ENCODE assay signal across 1 cellular context in the genomic region with DNA sequence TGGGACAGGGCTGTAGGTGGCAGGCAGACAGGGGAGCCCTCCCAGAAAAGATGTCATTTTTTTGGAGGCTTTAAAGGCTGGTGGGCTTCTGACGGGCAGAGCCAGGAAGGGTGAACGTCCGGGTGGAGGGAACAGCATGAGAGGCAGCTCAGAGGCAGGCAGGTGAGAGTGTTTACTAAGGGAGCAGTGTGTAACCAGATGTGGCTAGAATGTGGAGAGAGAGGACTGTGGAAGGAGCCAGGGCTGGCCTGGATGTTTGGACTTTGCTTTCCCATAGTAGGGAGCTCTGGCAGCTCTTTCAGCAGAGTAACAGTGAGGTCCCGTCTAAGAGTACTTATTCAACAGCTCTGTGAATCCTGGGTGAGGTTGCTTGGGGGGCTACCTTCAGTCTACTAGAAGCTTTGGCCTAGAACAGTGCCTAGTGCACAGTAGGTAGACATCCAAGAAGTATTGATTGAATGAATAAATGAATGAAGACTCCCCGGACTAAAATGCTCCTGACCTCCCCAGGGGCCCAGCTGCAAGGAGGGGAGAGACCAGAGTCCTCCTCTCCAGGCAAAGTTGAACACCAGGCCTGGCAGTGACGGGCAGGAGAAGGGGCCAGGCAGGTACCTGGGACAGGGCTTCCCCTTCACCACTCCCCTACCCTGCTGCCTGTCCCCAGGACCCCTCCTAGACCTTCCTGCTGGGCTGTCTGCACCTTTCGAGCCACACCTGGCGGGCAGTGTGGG.
A peak's percentile ranks its signal among the peaks of the same experiment; 100 is the strongest.
TF ChIP-seq lines count a peak whose summit lies in the region.

No MANE protein-coding gene starts in this region.

TF ChIP-seq in HepG2, 621 proteins besides CTCF, POLR2A, EP300 and RAD21 (continued from another document and continues in another):
- TF ChIP-seq, protein P1, sequence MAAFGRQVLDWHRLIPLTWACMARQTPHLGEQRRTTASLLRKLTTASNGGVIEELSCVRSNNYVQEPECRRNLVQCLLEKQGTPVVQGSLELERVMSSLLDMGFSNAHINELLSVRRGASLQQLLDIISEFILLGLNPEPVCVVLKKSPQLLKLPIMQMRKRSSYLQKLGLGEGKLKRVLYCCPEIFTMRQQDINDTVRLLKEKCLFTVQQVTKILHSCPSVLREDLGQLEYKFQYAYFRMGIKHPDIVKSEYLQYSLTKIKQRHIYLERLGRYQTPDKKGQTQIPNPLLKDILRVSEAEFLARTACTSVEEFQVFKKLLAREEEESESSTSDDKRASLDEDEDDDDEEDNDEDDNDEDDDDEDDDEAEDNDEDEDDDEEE (CRISPR knock-in tag; IDR thresholded peaks at IDR 0.05): no peak
- no peak for TF ChIP-seq SIX1 (CRISPR knock-in tag; IDR thresholded peaks at IDR 0.05; ENCODE audit: borderline replicate concordance)
- no peak for TF ChIP-seq FOXA1 (IDR thresholded peaks at IDR 0.05)
- peak; percentile 91 for TF ChIP-seq FOXA1 (CRISPR knock-in tag; IDR thresholded peaks at IDR 0.05)
- TF ChIP-seq, protein P2, sequence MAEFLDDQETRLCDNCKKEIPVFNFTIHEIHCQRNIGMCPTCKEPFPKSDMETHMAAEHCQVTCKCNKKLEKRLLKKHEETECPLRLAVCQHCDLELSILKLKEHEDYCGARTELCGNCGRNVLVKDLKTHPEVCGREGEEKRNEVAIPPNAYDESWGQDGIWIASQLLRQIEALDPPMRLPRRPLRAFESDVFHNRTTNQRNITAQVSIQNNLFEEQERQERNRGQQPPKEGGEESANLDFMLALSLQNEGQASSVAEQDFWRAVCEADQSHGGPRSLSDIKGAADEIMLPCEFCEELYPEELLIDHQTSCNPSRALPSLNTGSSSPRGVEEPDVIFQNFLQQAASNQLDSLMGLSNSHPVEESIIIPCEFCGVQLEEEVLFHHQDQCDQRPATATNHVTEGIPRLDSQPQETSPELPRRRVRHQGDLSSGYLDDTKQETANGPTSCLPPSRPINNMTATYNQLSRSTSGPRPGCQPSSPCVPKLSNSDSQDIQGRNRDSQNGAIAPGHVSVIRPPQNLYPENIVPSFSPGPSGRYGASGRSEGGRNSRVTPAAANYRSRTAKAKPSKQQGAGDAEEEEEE (CRISPR knock-in tag; IDR thresholded peaks at IDR 0.05; ENCODE audit: borderline replicate concordance): no peak
- TF ChIP-seq, protein P3, sequence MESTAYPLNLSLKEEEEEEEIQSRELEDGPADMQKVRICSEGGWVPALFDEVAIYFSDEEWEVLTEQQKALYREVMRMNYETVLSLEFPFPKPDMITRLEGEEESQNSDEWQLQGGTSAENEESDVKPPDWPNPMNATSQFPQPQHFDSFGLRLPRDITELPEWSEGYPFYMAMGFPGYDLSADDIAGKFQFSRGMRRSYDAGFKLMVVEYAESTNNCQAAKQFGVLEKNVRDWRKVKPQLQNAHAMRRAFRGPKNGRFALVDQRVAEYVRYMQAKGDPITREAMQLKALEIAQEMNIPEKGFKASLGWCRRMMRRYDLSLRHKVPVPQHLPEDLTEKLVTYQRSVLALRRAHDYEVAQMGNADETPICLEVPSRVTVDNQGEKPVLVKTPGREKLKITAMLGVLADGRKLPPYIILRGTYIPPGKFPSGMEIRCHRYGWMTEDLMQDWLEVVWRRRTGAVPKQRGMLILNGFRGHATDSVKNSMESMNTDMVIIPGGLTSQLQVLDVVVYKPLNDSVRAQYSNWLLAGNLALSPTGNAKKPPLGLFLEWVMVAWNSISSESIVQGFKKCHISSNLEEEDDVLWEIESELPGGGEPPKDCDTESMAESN (CRISPR knock-in tag; conservative IDR thresholded peaks at IDR 0.05): no peak
- TF ChIP-seq TCF7 (IDR thresholded peaks at IDR 0.05; ENCODE audit: low read depth): no peak
- no peak for TF ChIP-seq ZNF879 (CRISPR knock-in tag; IDR thresholded peaks at IDR 0.05)
- TF ChIP-seq HMG20B (CRISPR knock-in tag; conservative IDR thresholded peaks at IDR 0.05): no peak
- TF ChIP-seq ZMYM2 (CRISPR knock-in tag; IDR thresholded peaks at IDR 0.05): peak; percentile 92
- TF ChIP-seq, protein P4, sequence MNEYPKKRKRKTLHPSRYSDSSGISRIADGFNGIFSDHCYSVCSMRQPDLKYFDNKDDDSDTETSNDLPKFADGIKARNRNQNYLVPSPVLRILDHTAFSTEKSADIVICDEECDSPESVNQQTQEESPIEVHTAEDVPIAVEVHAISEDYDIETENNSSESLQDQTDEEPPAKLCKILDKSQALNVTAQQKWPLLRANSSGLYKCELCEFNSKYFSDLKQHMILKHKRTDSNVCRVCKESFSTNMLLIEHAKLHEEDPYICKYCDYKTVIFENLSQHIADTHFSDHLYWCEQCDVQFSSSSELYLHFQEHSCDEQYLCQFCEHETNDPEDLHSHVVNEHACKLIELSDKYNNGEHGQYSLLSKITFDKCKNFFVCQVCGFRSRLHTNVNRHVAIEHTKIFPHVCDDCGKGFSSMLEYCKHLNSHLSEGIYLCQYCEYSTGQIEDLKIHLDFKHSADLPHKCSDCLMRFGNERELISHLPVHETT (CRISPR knock-in tag; conservative IDR thresholded peaks at IDR 0.05): no peak
- TF ChIP-seq ZNF556 (CRISPR knock-in tag; IDR thresholded peaks at IDR 0.05; ENCODE audit: borderline replicate concordance): 0 out of 2 replicates have a peak, but pooled peaks have one; percentile 54
- 0 out of 2 replicates have a peak, but pooled peaks have one; percentile 45 for TF ChIP-seq ZFY (CRISPR knock-in tag; IDR thresholded peaks at IDR 0.05)
- TF ChIP-seq KDM5B (CRISPR knock-in tag; IDR thresholded peaks at IDR 0.05; ENCODE audit: borderline replicate concordance): no peak
- no peak for TF ChIP-seq ZBTB1 (CRISPR knock-in tag; IDR thresholded peaks at IDR 0.05; ENCODE audit: borderline replicate concordance)
- no peak for TF ChIP-seq GPN1 (CRISPR knock-in tag; IDR thresholded peaks at IDR 0.05; ENCODE audit: borderline replicate concordance)
- TF ChIP-seq KDM2A (CRISPR knock-in tag; IDR thresholded peaks at IDR 0.05; ENCODE audit: borderline replicate concordance, low read depth): no peak; the same call in 1 of the 2 replicates
- 0 out of 2 replicates have a peak, but pooled peaks have one; percentile 36 for TF ChIP-seq HOXA5 (CRISPR knock-in tag; IDR thresholded peaks at IDR 0.05)
- TF ChIP-seq, protein P5, sequence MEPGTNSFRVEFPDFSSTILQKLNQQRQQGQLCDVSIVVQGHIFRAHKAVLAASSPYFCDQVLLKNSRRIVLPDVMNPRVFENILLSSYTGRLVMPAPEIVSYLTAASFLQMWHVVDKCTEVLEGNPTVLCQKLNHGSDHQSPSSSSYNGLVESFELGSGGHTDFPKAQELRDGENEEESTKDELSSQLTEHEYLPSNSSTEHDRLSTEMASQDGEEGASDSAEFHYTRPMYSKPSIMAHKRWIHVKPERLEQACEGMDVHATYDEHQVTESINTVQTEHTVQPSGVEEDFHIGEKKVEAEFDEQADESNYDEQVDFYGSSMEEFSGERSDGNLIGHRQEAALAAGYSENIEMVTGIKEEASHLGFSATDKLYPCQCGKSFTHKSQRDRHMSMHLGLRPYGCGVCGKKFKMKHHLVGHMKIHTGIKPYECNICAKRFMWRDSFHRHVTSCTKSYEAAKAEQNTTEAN (CRISPR knock-in tag; conservative IDR thresholded peaks at IDR 0.05): 0 out of 2 replicates have a peak, but pooled peaks have one; percentile 40
- peak; percentile 60 for TF ChIP-seq ZMYM4 (CRISPR knock-in tag; IDR thresholded peaks at IDR 0.05)
- no peak for TF ChIP-seq MBNL3 (CRISPR knock-in tag; conservative IDR thresholded peaks at IDR 0.05)
- TF ChIP-seq TAF15 (IDR thresholded peaks at IDR 0.05; ENCODE audit: low read depth, low read length, poor library complexity, severe bottlenecking): no peak
- no peak for TF ChIP-seq ZNF563 (CRISPR knock-in tag; IDR thresholded peaks at IDR 0.05)
- TF ChIP-seq, protein P6, sequence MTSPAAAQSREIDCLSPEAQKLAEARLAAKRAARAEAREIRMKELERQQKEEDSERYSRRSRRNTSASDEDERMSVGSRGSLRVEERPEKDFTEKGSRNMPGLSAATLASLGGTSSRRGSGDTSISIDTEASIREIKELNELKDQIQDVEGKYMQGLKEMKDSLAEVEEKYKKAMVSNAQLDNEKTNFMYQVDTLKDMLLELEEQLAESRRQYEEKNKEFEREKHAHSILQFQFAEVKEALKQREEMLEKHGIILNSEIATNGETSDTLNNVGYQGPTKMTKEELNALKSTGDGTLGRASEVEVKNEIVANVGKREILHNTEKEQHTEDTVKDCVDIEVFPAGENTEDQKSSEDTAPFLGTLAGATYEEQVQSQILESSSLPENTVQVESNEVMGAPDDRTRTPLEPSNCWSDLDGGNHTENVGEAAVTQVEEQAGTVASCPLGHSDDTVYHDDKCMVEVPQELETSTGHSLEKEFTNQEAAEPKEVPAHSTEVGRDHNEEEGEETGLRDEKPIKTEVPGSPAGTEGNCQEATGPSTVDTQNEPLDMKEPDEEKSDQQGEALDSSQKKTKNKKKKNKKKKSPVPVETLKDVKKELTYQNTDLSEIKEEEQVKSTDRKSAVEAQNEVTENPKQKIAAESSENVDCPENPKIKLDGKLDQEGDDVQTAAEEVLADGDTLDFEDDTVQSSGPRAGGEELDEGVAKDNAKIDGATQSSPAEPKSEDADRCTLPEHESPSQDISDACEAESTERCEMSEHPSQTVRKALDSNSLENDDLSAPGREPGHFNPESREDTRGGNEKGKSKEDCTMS (CRISPR knock-in tag; conservative IDR thresholded peaks at IDR 0.05): no peak
- no peak for TF ChIP-seq ZNF367 (CRISPR knock-in tag; IDR thresholded peaks at IDR 0.05; ENCODE audit: borderline replicate concordance)
- no peak for TF ChIP-seq IRF2 (CRISPR knock-in tag; IDR thresholded peaks at IDR 0.05)
- TF ChIP-seq ZNF296 (CRISPR knock-in tag; conservative IDR thresholded peaks at IDR 0.05): no peak
- TF ChIP-seq ZBTB21 (CRISPR knock-in tag; IDR thresholded peaks at IDR 0.05): no peak
- TF ChIP-seq CAMTA2 (CRISPR knock-in tag; IDR thresholded peaks at IDR 0.05; ENCODE audit: borderline replicate concordance): no peak
- 0 out of 2 replicates have a peak, but pooled peaks have one; percentile 28 for TF ChIP-seq DR1 (CRISPR knock-in tag; IDR thresholded peaks at IDR 0.05)
- no peak for TF ChIP-seq ZNF501 (CRISPR knock-in tag; IDR thresholded peaks at IDR 0.05)
- TF ChIP-seq, protein P7, sequence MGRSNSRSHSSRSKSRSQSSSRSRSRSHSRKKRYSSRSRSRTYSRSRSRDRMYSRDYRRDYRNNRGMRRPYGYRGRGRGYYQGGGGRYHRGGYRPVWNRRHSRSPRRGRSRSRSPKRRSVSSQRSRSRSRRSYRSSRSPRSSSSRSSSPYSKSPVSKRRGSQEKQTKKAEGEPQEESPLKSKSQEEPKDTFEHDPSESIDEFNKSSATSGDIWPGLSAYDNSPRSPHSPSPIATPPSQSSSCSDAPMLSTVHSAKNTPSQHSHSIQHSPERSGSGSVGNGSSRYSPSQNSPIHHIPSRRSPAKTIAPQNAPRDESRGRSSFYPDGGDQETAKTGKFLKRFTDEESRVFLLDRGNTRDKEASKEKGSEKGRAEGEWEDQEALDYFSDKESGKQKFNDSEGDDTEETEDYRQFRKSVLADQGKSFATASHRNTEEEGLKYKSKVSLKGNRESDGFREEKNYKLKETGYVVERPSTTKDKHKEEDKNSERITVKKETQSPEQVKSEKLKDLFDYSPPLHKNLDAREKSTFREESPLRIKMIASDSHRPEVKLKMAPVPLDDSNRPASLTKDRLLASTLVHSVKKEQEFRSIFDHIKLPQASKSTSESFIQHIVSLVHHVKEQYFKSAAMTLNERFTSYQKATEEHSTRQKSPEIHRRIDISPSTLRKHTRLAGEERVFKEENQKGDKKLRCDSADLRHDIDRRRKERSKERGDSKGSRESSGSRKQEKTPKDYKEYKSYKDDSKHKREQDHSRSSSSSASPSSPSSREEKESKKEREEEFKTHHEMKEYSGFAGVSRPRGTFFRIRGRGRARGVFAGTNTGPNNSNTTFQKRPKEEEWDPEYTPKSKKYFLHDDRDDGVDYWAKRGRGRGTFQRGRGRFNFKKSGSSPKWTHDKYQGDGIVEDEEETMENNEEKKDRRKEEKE (IDR thresholded peaks at IDR 0.05): no peak
- TF ChIP-seq PRPF4 (IDR thresholded peaks at IDR 0.05; ENCODE audit: low read depth, low read length, poor library complexity, severe bottlenecking): no peak
- 0 out of 2 replicates have a peak, but pooled peaks have one; percentile 15 for TF ChIP-seq NR2F6 (IDR thresholded peaks at IDR 0.05)
- TF ChIP-seq NR2F6 (CRISPR knock-in tag; IDR thresholded peaks at IDR 0.05): peak; percentile 33; the same call in 1 of the 2 replicates
- no peak for TF ChIP-seq PLRG1 (conservative IDR thresholded peaks at IDR 0.05)
- 0 out of 2 replicates have a peak, but pooled peaks have one; percentile 4 for TF ChIP-seq ZNF441 (CRISPR knock-in tag; IDR thresholded peaks at IDR 0.05; ENCODE audit: borderline replicate concordance)
- TF ChIP-seq, protein P8, sequence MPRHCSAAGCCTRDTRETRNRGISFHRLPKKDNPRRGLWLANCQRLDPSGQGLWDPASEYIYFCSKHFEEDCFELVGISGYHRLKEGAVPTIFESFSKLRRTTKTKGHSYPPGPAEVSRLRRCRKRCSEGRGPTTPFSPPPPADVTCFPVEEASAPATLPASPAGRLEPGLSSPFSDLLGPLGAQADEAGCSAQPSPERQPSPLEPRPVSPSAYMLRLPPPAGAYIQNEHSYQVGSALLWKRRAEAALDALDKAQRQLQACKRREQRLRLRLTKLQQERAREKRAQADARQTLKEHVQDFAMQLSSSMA (CRISPR knock-in tag; IDR thresholded peaks at IDR 0.05): no peak
- TF ChIP-seq, protein P9, sequence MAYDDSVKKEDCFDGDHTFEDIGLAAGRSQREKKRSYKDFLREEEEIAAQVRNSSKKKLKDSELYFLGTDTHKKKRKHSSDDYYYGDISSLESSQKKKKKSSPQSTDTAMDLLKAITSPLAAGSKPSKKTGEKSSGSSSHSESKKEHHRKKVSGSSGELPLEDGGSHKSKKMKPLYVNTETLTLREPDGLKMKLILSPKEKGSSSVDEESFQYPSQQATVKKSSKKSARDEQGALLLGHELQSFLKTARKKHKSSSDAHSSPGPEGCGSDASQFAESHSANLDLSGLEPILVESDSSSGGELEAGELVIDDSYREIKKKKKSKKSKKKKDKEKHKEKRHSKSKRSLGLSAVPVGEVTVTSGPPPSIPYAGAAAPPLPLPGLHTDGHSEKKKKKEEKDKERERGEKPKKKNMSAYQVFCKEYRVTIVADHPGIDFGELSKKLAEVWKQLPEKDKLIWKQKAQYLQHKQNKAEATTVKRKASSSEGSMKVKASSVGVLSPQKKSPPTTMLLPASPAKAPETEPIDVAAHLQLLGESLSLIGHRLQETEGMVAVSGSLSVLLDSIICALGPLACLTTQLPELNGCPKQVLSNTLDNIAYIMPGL (CRISPR knock-in tag; IDR thresholded peaks at IDR 0.05; ENCODE audit: borderline replicate concordance in 1 of 2, low read depth in 1 of 2): 0 out of 4 replicates have a peak, but pooled peaks of 1 of the 2 experiments have one; percentile 26
- no peak for TF ChIP-seq ZNF598 (CRISPR knock-in tag; IDR thresholded peaks at IDR 0.05; ENCODE audit: borderline replicate concordance)
- TF ChIP-seq, protein P10, sequence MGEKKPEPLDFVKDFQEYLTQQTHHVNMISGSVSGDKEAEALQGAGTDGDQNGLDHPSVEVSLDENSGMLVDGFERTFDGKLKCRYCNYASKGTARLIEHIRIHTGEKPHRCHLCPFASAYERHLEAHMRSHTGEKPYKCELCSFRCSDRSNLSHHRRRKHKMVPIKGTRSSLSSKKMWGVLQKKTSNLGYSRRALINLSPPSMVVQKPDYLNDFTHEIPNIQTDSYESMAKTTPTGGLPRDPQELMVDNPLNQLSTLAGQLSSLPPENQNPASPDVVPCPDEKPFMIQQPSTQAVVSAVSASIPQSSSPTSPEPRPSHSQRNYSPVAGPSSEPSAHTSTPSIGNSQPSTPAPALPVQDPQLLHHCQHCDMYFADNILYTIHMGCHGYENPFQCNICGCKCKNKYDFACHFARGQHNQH (CRISPR knock-in tag; IDR thresholded peaks at IDR 0.05): no peak
- no peak for TF ChIP-seq ZNF333 (CRISPR knock-in tag; IDR thresholded peaks at IDR 0.05; ENCODE audit: borderline replicate concordance)
